In genomic region chr4:25656031-25656430, GRCh38 we compare ENCODE assay signal across 2 cellular contexts.
TF ChIP-seq lines count a peak whose summit lies in the region.

No MANE protein-coding gene starts in this region.

TF ChIP-seq in HepG2, 621 proteins besides CTCF, POLR2A, EP300 and RAD21 (continued from another document):
- TF ChIP-seq CEBPB (IDR thresholded peaks at IDR 0.05; ENCODE audit: borderline replicate concordance, low read depth, low read length) (no peak), ZNF562 (CRISPR knock-in tag; IDR thresholded peaks at IDR 0.05; ENCODE audit: borderline replicate concordance) (no peak), ZNF569 (CRISPR knock-in tag; IDR thresholded peaks at IDR 0.05; ENCODE audit: borderline replicate concordance) (no peak), ZNF589 (CRISPR knock-in tag; conservative IDR thresholded peaks at IDR 0.05) (no peak), STAT5B (CRISPR knock-in tag; IDR thresholded peaks at IDR 0.05) (no peak)

TF ChIP-seq in SK-N-SH treated with all-trans-retinoic acid at 6 μM for 48 hours, 23 proteins besides CTCF, POLR2A, EP300 and RAD21 (continued from another document):
- TF ChIP-seq TSHZ2 (CRISPR knock-in tag; IDR thresholded peaks at IDR 0.05) = no peak
- TF ChIP-seq ZC3H10 (CRISPR knock-in tag; IDR thresholded peaks at IDR 0.05) = no peak
- TF ChIP-seq OSR1 (CRISPR knock-in tag; IDR thresholded peaks at IDR 0.05) = no peak
- TF ChIP-seq ZNF70 (CRISPR knock-in tag; IDR thresholded peaks at IDR 0.05) = no peak
- TF ChIP-seq ISL1 (CRISPR knock-in tag; IDR thresholded peaks at IDR 0.05) = no peak
- TF ChIP-seq CSDC2 (CRISPR knock-in tag; IDR thresholded peaks at IDR 0.05) = no peak
